In genomic region chr20:59217162-59217561, GRCh38 we compare ENCODE assay signal across 17 cellular contexts. TPM values are rescaled to one million over a fixed set of nuclear protein-coding genes. Genes with fewer than 3 reads are reported as not detected.
"Had no signal": no experiment of that assay in that cellular context is flagged by ENCODE, and none has a peak within 500 bp of the region (broad histone marks: within the 10 kb centered on the region; RNA-seq: fewer than 3 reads in every experiment).

No MANE protein-coding gene starts in this region.

- H3K27ac ChIP-seq: epithelial cell of prostate, esophagus muscularis mucosa, gastrocnemius medialis, ovary had no signal

- H3K4me3 Mint-ChIP-seq: neural crest cell, type B pancreatic cell had no signal

- H3K36me3 ChIP-seq: esophagus muscularis mucosa, gastrocnemius medialis, ovary had no signal

- ATAC-seq: gastrocnemius medialis, left colon had no signal

- H3K27me3 Mint-ChIP-seq: naive B cell had no signal

- H3K27me3 ChIP-seq: gastrocnemius medialis, ovary had no signal

- H3K36me3 Mint-ChIP-seq: type B pancreatic cell had no signal

- H3K27ac Mint-ChIP-seq: type B pancreatic cell had no signal

- H3K9me3 ChIP-seq: esophagus muscularis mucosa, gastrocnemius medialis, ovary had no signal

- DNase-seq: effector memory CD4-positive, alpha-beta T cell; gastrocnemius medialis; glutamatergic neuron; left colon; mesendoderm; naive B cell; ovary; right cardiac atrium; small intestine; stimulated activated CD4-positive, alpha-beta T cell treated with anti-CD3 and anti-CD28 coated beads, Interleukin-12 subunit alpha, Interleukin-12 subunit beta, amount 100 ng/mL, for 4 hours; stimulated activated naive CD4-positive, alpha-beta T cell treated with Interleukin-2 at 50 U/mL for 16 hours had no signal

- H3K9me3 Mint-ChIP-seq: naive B cell, neural crest cell, type B pancreatic cell had no signal

- H3K4me3 ChIP-seq: esophagus muscularis mucosa, gastrocnemius medialis, ovary had no signal

RNA-seq across cellular contexts. Expression of gene ZNF831, which starts 53.5 kb away (rescaled TPM):
- total RNA-seq: fibroblast of villous mesenchyme, kidney epithelial cell, neural crest cell had no signal
